In genomic region chr2:217277646-217278048, GRCh38 we compare ENCODE assay signal across 10 cellular contexts.
DNase-seq lines count a peak whose midpoint lies in the region; ATAC-seq and FAIRE-seq lines count a peak whose summit lies in the region.
"Had no signal": no experiment of that assay in that cellular context is flagged by ENCODE, and none has a peak within 500 bp of the region (broad histone marks: within the 10 kb centered on the region; RNA-seq: fewer than 3 reads in every experiment).

No MANE protein-coding gene starts in this region.

- no peak for FAIRE-seq in frontal cortex (lab: Jason Lieb, UNC)
- FAIRE-seq: TTC549 had no signal

- ATAC-seq in HG03439 (IDR thresholded peaks at IDR 0.05; ENCODE audit: unreplicated experiment) (no peak), HG03175 (IDR thresholded peaks at IDR 0.05; ENCODE audit: unreplicated experiment) (no peak)

- peak; percentile 26 for DNase-seq in ELF-1 (ENCODE audit: low read depth, low spot score)
- peak; percentile 76 for DNase-seq in T1000 (lab: John Stamatoyannopoulos, UW)
- DNase-seq in frontal cortex (ENCODE audit: low spot score in 2 of 2): peak; percentile 5 to 17
- DNase-seq in renal cortical epithelial cell (ENCODE audit: low read depth): peak; percentile 54
- DNase-seq in DMS114 treated with DMSO at 0.1 percent for 48 hours (lab: John Stamatoyannopoulos, UW; ENCODE audit: unreplicated experiment): no peak
- DNase-seq in NCI-H774 (lab: John Stamatoyannopoulos, UW): no peak
- DNase-seq: NCI-H187 treated with DMSO at 0.1 percent for 48 hours had no signal

Comparison
In these comparisons a context has a peak if more than half of its experiments do, and no peak if none do; other contexts are left out.
1. DNase-seq: peak in ELF-1 (single experiment), T1000 (single experiment), frontal cortex (2 of 2) and renal cortical epithelial cell (single experiment); none in DMS114 treated with DMSO at 0.1 percent for 48 hours (single experiment) and NCI-H774 (single experiment).